17 cellular contexts compared by ENCODE assay signal in genomic region chr10:69807696-69808095, GRCh38. TPM values are rescaled to one million over a fixed set of nuclear protein-coding genes. Genes with fewer than 3 reads are reported as not detected.
DNase-seq lines count a peak whose midpoint lies in the region; ATAC-seq and TF ChIP-seq lines count a peak whose summit lies in the region.
"Had no signal": no experiment of that assay in that cellular context is flagged by ENCODE, and none has a peak within 500 bp of the region (broad histone marks: within the 10 kb centered on the region; RNA-seq: fewer than 3 reads in every experiment).

No MANE protein-coding gene starts in this region.

- DNase-seq in DMS53 (lab: John Stamatoyannopoulos, UW) (peak; percentile 32), DMS53 treated with DMSO at 0.1 percent for 48 hours (lab: John Stamatoyannopoulos, UW; ENCODE audit: unreplicated experiment) (no peak), fibroblast of villous mesenchyme (ENCODE audit: low read depth) (peak; percentile 28), spleen (peak; percentile 16), NCI-H1417 (lab: John Stamatoyannopoulos, UW) (no peak), NCI-H1105 (lab: John Stamatoyannopoulos, UW) (no peak), NCI-H187 (lab: John Stamatoyannopoulos, UW) (no peak)
- DNase-seq: activated CD4-positive, CD25-positive, alpha-beta regulatory T cell treated with anti-CD3 and anti-CD28 coated beads, Interleukin-2, amount 50 U/mL, for 72 hours; activated CD8-positive, alpha-beta memory T cell treated with anti-CD3 and anti-CD28 coated beads, Interleukin-2, amount 50 U/mL, for 48 hours; activated naive CD8-positive, alpha-beta T cell treated with anti-CD3 and anti-CD28 coated beads for 36 hours; Calu3; esophagus squamous epithelium; pancreas; stimulated activated CD4-positive, alpha-beta T cell treated with anti-CD3 and anti-CD28 coated beads, Interleukin-12 subunit alpha, Interleukin-12 subunit beta, amount 100 ng/mL, for 4 hours; T-cell had no signal

- H3K27me3 ChIP-seq in spleen (replicated peaks in 1 of 7) = peaks cover 0 to 18% (median 9%) of the 10 kb centered on the region in 7 donors

- no peak overlapping the region for H3K27ac ChIP-seq in spleen
- H3K27ac ChIP-seq: esophagus squamous epithelium, pancreas, suprapubic skin had no signal

- no peak overlapping the region for H3K4me3 ChIP-seq in fibroblast of villous mesenchyme (ENCODE audit: low read depth, low read length)
- H3K4me3 ChIP-seq in spleen = no peak overlapping the region
- H3K4me3 ChIP-seq: esophagus squamous epithelium, pancreas, suprapubic skin had no signal

- no peaks in the 10 kb centered on the region for H3K9me3 ChIP-seq in spleen
- H3K9me3 ChIP-seq: esophagus squamous epithelium, pancreas, suprapubic skin had no signal

- no peak for TF ChIP-seq CTCF in fibroblast of villous mesenchyme (IDR thresholded peaks at IDR 0.05; ENCODE audit: insufficient read depth, low read depth, low read length)
- no peak for TF ChIP-seq CTCF in spleen (IDR thresholded peaks at IDR 0.05 in 8 of 11, conservative IDR thresholded peaks at IDR 0.05 in 3 of 11)

- no peaks in the 10 kb centered on the region for H3K36me3 ChIP-seq in spleen
- H3K36me3 ChIP-seq: esophagus squamous epithelium, pancreas, suprapubic skin had no signal

- intact Hi-C loops in spleen (cut with DNase I; ENCODE audit: low total_unique reads) = loop anchor here (10.0 kb wide), 1 partner anchor 107 kb away; no protein-coding TSS in a partner anchor

- WGBS in spleen, 5 donors = 23 to 74% (median 53%) methylated on average over 2 of the region's 2 CpGs

- no peak for TF ChIP-seq POLR2A in spleen (IDR thresholded peaks at IDR 0.05)

- ATAC-seq in SK-N-SH treated with all-trans-retinoic acid at 6 μM for 48 hours = peak; percentile 23; the same call in 1 of the 3 replicates
- ATAC-seq: pancreas, T-cell had no signal

- H3K4me1 ChIP-seq in spleen = peaks cover 0 to 12% (median 7%) of the 10 kb centered on the region in 6 donors

TF ChIP-seq in SK-N-SH treated with all-trans-retinoic acid at 6 μM for 48 hours, 23 proteins besides CTCF, POLR2A, EP300 and RAD21:
- TF ChIP-seq ZFP3 (CRISPR knock-in tag; IDR thresholded peaks at IDR 0.05) (no peak), ZNF565 (CRISPR knock-in tag; conservative IDR thresholded peaks at IDR 0.05; ENCODE audit: low read depth) (no peak), CSDC2 (CRISPR knock-in tag; IDR thresholded peaks at IDR 0.05) (no peak), ZC3H10 (CRISPR knock-in tag; IDR thresholded peaks at IDR 0.05) (no peak), ESRRG (CRISPR knock-in tag; IDR thresholded peaks at IDR 0.05) (no peak), GLIS3 (CRISPR knock-in tag; IDR thresholded peaks at IDR 0.05) (no peak), TSHZ2 (CRISPR knock-in tag; IDR thresholded peaks at IDR 0.05) (no peak), BACH2 (CRISPR knock-in tag; IDR thresholded peaks at IDR 0.05; ENCODE audit: borderline replicate concordance) (no peak), ARNTL (CRISPR knock-in tag; IDR thresholded peaks at IDR 0.05; ENCODE audit: borderline replicate concordance, low read depth) (no peak), POU6F1 (CRISPR knock-in tag; IDR thresholded peaks at IDR 0.05; ENCODE audit: borderline replicate concordance, low read depth) (no peak), ZFP30 (CRISPR knock-in tag; IDR thresholded peaks at IDR 0.05) (no peak), TCF4 (CRISPR knock-in tag; IDR thresholded peaks at IDR 0.05; ENCODE audit: borderline replicate concordance) (no peak), RARB (CRISPR knock-in tag; IDR thresholded peaks at IDR 0.05) (no peak), PPARA (CRISPR knock-in tag; IDR thresholded peaks at IDR 0.05; ENCODE audit: borderline replicate concordance) (no peak), ISL1 (CRISPR knock-in tag; IDR thresholded peaks at IDR 0.05) (no peak), PATZ1 (CRISPR knock-in tag; IDR thresholded peaks at IDR 0.05; ENCODE audit: borderline replicate concordance) (no peak), CSRNP3 (CRISPR knock-in tag; IDR thresholded peaks at IDR 0.05) (no peak), ZNF70 (CRISPR knock-in tag; IDR thresholded peaks at IDR 0.05) (no peak), TOX (CRISPR knock-in tag; IDR thresholded peaks at IDR 0.05; ENCODE audit: borderline replicate concordance) (no peak), CREB5 (CRISPR knock-in tag; IDR thresholded peaks at IDR 0.05; ENCODE audit: low read depth) (no peak)
TF ChIP-seq in SK-N-SH treated with all-trans-retinoic acid at 6 μM for 48 hours: peak in this region for 0.

RNA-seq across cellular contexts. Expression of gene COL13A1, which starts 6.0 kb away (rescaled TPM):
- total RNA-seq in fibroblast of villous mesenchyme (3.5 and 5.8 TPM in 2 replicates), spleen (10 to 100 TPM in 3 of 7 donors, 1 to 10 TPM in 4; 4.5 to 16.1 (median 8.6) TPM)
- 10 to 100 TPM in 2 of 3 donors, 1 to 10 TPM in 1; 4.1 to 13.7 (median 10.4) TPM for polyA plus RNA-seq in spleen
- total RNA-seq: activated naive CD8-positive, alpha-beta T cell treated with anti-CD3 and anti-CD28 coated beads for 36 hours had no signal

Comparison
In these comparisons a context has a peak if more than half of its experiments do, and no peak if none do; other contexts are left out.
1. DNase-seq: peak in DMS53 (single experiment), fibroblast of villous mesenchyme (single experiment) and spleen (single experiment); none in DMS53 treated with DMSO at 0.1 percent for 48 hours (single experiment), NCI-H1417 (0 of 3), NCI-H1105 (single experiment) and NCI-H187 (0 of 2).